Comparison of ENCODE assay signal across 20 cellular contexts in genomic region chr21:45051580-45052434, GRCh38. TPM values are rescaled to one million over a fixed set of nuclear protein-coding genes. Genes with fewer than 3 reads are reported as not detected.
DNase-seq lines count a peak whose midpoint lies in the region; ATAC-seq and TF ChIP-seq lines count a peak whose summit lies in the region.
"Had no signal": no experiment of that assay in that cellular context is flagged by ENCODE, and none has a peak within 500 bp of the region (broad histone marks: within the 10 kb centered on the region; RNA-seq: fewer than 3 reads in every experiment).

No MANE protein-coding gene starts in this region.

- no peaks in the 10 kb centered on the region for H3K36me3 ChIP-seq in GM23338 (ENCODE audit: insufficient read depth)
- H3K36me3 ChIP-seq in brain microvascular endothelial cell (replicated peaks), result no peaks in the 10 kb centered on the region
- H3K36me3 ChIP-seq in suprapubic skin, result no peaks in the 10 kb centered on the region
- H3K36me3 ChIP-seq: prostate gland, SJCRH30 had no signal

- ATAC-seq in GM23338, result peak; percentile 14; the same call in 1 of the 3 replicates
- ATAC-seq: naive thymus-derived CD8-positive, alpha-beta T cell had no signal

- no peak for TF ChIP-seq POLR2A in suprapubic skin (IDR thresholded peaks at IDR 0.05)

- no peaks in the 10 kb centered on the region for H3F3A ChIP-seq in GM23338 (replicated peaks; ENCODE audit: low read depth)

- H3K9me3 ChIP-seq in suprapubic skin, result no peaks in the 10 kb centered on the region
- H3K9me3 ChIP-seq: prostate gland, SJCRH30 had no signal

- H3K27ac Mint-ChIP-seq in GM23338 (no peak overlapping the region), mesothelial cell of epicardium (peak overlapping the region; percentile 87)
- H3K27ac Mint-ChIP-seq: activated naive CD8-positive, alpha-beta T cell treated with anti-CD3 and anti-CD28 coated beads, Interleukin-2, amount 10 ng/mL, durations not matched to agents 7 days and 5 days; immature natural killer cell; stimulated activated naive CD8-positive, alpha-beta T cell treated with anti-CD3 and anti-CD28 coated beads, Interleukin-15, Interleukin-2, amounts not matched to agents 100 ng/mL and 50 ng/mL, for 24 hours had no signal

- no peak overlapping the region for H3K4me2 ChIP-seq in GM23338

- H3K27ac ChIP-seq in GM23338 (ENCODE audit: low read depth) (no peak overlapping the region), brain microvascular endothelial cell (peak overlapping the region; percentile 96), suprapubic skin (peak overlapping the region; percentile 36)
- H3K27ac ChIP-seq: dorsolateral prefrontal cortex, prostate gland, SJCRH30 had no signal

- no peak for TF ChIP-seq EP300 in suprapubic skin (IDR thresholded peaks at IDR 0.05)

- no peaks in the 10 kb centered on the region for H3K9me2 ChIP-seq in GM23338 (ENCODE audit: insufficient read depth)

- H3K4me3 ChIP-seq in GM23338, result no peak overlapping the region
- no peak overlapping the region for H3K4me3 ChIP-seq in brain microvascular endothelial cell (ENCODE audit: low read depth, low read length)
- no peak overlapping the region for H3K4me3 ChIP-seq in suprapubic skin
- H3K4me3 ChIP-seq: dorsolateral prefrontal cortex, prostate gland, SJCRH30 had no signal

- DNase-seq in GM23338 (ENCODE audit: low spot score), result no peak
- DNase-seq in brain microvascular endothelial cell, result no peak
- no peak for DNase-seq in mesothelial cell of epicardium (ENCODE audit: low spot score in 2 of 2, unreplicated experiment in 2 of 2)
- DNase-seq in suprapubic skin (ENCODE audit: low spot score in 2 of 2), result no peak
- DNase-seq in stimulated activated CD4-positive, alpha-beta T cell treated with anti-CD3 and anti-CD28 coated beads, Interleukin-1b, Interleukin-23, amount 100 ng/mL, for 48 hours, result no peak
- DNase-seq in GF-D8 (lab: John Stamatoyannopoulos, UW), result no peak
- DNase-seq in activated CD8-positive, alpha-beta memory T cell treated with anti-CD3 and anti-CD28 coated beads, Interleukin-2, amount 50 U/mL, for 4 hours, result no peak
- DNase-seq: activated naive CD8-positive, alpha-beta T cell treated with anti-CD3 and anti-CD28 coated beads, Interleukin-2, amount 10 ng/mL, durations not matched to agents 7 days and 5 days; AML-193; immature natural killer cell; Karpas-422; naive thymus-derived CD8-positive, alpha-beta T cell; NCI-H1092; NCI-H2029 treated with DMSO at 0.1 percent for 48 hours; NCI-H526 treated with DMSO at 0.1 percent for 48 hours; SJCRH30; T-helper 9 cell had no signal

- peaks cover 35% of the 10 kb centered on the region for H3K4me1 Mint-ChIP-seq in GM23338
- peaks cover 31% of the 10 kb centered on the region for H3K4me1 Mint-ChIP-seq in mesothelial cell of epicardium
- H3K4me1 Mint-ChIP-seq: immature natural killer cell; naive thymus-derived CD8-positive, alpha-beta T cell had no signal

- in situ Hi-C loops in brain microvascular endothelial cell (cut with HindIII; ENCODE audit: low pct_ligation_motif_present, low sequenced_read_pairs), result no loop called here

- peak overlapping the region; percentile 7; the same call in 1 of the 2 replicates for H2AFZ ChIP-seq in GM23338

- H3K36me3 Mint-ChIP-seq in GM23338 (ENCODE audit: low read depth) (no peaks in the 10 kb centered on the region; the same call in 2 of the 3 replicates), mesothelial cell of epicardium (no peaks in the 10 kb centered on the region)
- H3K36me3 Mint-ChIP-seq: activated naive CD8-positive, alpha-beta T cell treated with anti-CD3 and anti-CD28 coated beads, Interleukin-2, amount 10 ng/mL, durations not matched to agents 7 days and 5 days; immature natural killer cell had no signal

- H3K27me3 ChIP-seq in GM23338 (ENCODE audit: insufficient read depth) (no peaks in the 10 kb centered on the region), brain microvascular endothelial cell (replicated peaks) (no peaks in the 10 kb centered on the region), suprapubic skin (no peaks in the 10 kb centered on the region)

- peaks cover 4% of the 10 kb centered on the region for H3K27me3 Mint-ChIP-seq in GM23338 (ENCODE audit: insufficient read depth, low read depth, poor library complexity)
- peaks cover 4% of the 10 kb centered on the region for H3K27me3 Mint-ChIP-seq in mesothelial cell of epicardium (ENCODE audit: low read depth)

- H3K9me3 Mint-ChIP-seq in GM23338, result peaks cover 7% of the 10 kb centered on the region; the same call in 2 of the 3 replicates
- H3K9me3 Mint-ChIP-seq in mesothelial cell of epicardium, result peaks cover 8% of the 10 kb centered on the region

- peaks cover 22% of the 10 kb centered on the region for H3K4me1 ChIP-seq in GM23338 (ENCODE audit: insufficient read depth)
- peaks cover 23% of the 10 kb centered on the region for H3K4me1 ChIP-seq in suprapubic skin
- H3K4me1 ChIP-seq: prostate gland had no signal

- no peaks in the 10 kb centered on the region for H4K20me1 ChIP-seq in GM23338 (replicated peaks; ENCODE audit: insufficient read depth)

- TF ChIP-seq CTCF in GM23338 (conservative IDR thresholded peaks at IDR 0.05; ENCODE audit: low read depth in 2 of 2) (no peak), brain microvascular endothelial cell (IDR thresholded peaks at IDR 0.05; ENCODE audit: low read depth, low read length, missing control alignments) (no peak), mesothelial cell of epicardium (IDR thresholded peaks at IDR 0.05; ENCODE audit: unreplicated experiment) (no peak), suprapubic skin (IDR thresholded peaks at IDR 0.05) (no peak)

- 89% methylated on average over 15 of the region's 24 CpGs for WGBS in suprapubic skin

- H3K79me2 ChIP-seq in GM23338 (replicated peaks; ENCODE audit: insufficient read depth), result no peaks in the 10 kb centered on the region

- H3K4me3 Mint-ChIP-seq in GM23338, result peak overlapping the region; percentile 38; the same call in 2 of the 3 replicates
- no peak overlapping the region for H3K4me3 Mint-ChIP-seq in mesothelial cell of epicardium
- H3K4me3 Mint-ChIP-seq: activated naive CD8-positive, alpha-beta T cell treated with anti-CD3 and anti-CD28 coated beads, Interleukin-2, amount 10 ng/mL, durations not matched to agents 7 days and 5 days; immature natural killer cell; naive thymus-derived CD8-positive, alpha-beta T cell; stimulated activated naive CD8-positive, alpha-beta T cell treated with anti-CD3 and anti-CD28 coated beads, Interleukin-15, Interleukin-2, amounts not matched to agents 100 ng/mL and 50 ng/mL, for 24 hours had no signal

TF ChIP-seq in GM23338, 12 proteins besides CTCF, POLR2A, EP300 and RAD21 (continues in another document):
- TF ChIP-seq, protein P1, sequence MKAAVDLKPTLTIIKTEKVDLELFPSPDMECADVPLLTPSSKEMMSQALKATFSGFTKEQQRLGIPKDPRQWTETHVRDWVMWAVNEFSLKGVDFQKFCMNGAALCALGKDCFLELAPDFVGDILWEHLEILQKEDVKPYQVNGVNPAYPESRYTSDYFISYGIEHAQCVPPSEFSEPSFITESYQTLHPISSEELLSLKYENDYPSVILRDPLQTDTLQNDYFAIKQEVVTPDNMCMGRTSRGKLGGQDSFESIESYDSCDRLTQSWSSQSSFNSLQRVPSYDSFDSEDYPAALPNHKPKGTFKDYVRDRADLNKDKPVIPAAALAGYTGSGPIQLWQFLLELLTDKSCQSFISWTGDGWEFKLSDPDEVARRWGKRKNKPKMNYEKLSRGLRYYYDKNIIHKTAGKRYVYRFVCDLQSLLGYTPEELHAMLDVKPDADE (IDR thresholded peaks at IDR 0.05), result no peak
- TF ChIP-seq EZH2 (IDR thresholded peaks at IDR 0.05; ENCODE audit: low read depth, unreplicated experiment), result no peak
- TF ChIP-seq JUNB (IDR thresholded peaks at IDR 0.05; ENCODE audit: unreplicated experiment), result no peak

RNA-seq across cellular contexts. Expression of gene ADARB1, which starts 22.6 kb away (rescaled TPM):
- 6.3 and 14.8 TPM in 2 replicates for total RNA-seq in GM23338 (2014; rRNA removed; shearing (Covaris generic))
- polyA plus RNA-seq in GM23338 (2016; fragmentation: Nextera tagmentation; extraction: Ambion mirVana), result 4.8 and 7.4 TPM in 2 replicates
- total RNA-seq in mesothelial cell of epicardium (22.7 to 27.9 TPM (median 26.5 TPM) in 3 replicates), suprapubic skin (10 to 100 TPM; 13.2 to 23.6 (median 20.3) TPM)
